Comparison of ENCODE assay signal across 8 cellular contexts in the genomic region with DNA sequence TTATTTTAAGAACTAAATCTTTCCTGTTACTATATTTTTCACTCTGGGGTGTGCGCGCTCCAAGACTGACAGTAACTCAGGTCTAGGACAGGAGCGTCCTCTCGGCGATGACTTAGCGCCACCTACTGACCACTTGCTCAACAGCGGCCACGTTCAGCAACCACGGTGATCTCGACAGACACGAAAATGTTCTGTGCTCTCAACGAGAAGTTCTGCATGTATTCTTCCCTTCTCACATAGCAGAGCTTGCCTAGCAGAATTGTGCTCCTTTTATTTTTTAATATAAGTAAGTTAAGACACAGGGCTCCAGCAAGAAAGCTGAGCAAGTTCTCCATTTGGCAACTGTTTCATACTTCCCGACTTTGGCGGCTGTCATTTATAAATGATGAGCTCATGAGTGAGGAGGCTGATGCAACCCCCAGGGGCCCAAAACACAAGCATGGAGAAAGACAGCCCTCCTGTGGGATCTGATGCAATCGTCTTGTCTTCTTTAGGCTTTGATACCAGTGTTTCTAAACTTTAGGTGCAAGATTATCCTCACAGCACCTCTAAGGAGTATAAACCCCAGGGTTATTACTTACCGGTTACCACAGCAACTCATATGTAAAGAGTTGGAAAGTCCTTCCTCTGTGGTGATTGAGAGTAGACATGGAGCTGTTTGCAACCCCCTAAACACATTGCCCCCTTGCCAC.
DNase-seq lines count a peak whose midpoint lies in the region; ATAC-seq and TF ChIP-seq lines count a peak whose summit lies in the region.

No MANE protein-coding gene starts in this region.

- no peak overlapping the region for H3K27ac Mint-ChIP-seq in activated naive CD8-positive, alpha-beta T cell treated with anti-CD3 and anti-CD28 coated beads, Interleukin-2, amount 10 ng/mL, durations not matched to agents 7 days and 5 days

- H3K27me3 ChIP-seq in aorta (ENCODE audit: control insufficient read depth in 1 of 2, insufficient read depth in 2 of 2, low read length in 1 of 2) = no peaks in the 10 kb centered on the region

- peaks cover 15% of the 10 kb centered on the region for H3K9me3 Mint-ChIP-seq in activated naive CD8-positive, alpha-beta T cell treated with anti-CD3 and anti-CD28 coated beads, Interleukin-2, amount 10 ng/mL, durations not matched to agents 7 days and 5 days

- DNase-seq in NCI-H1092 (lab: John Stamatoyannopoulos, UW) (peak; percentile 78), SKM-1 treated with dmso at 0.1 percent for 144 hours (lab: John Stamatoyannopoulos, UW; ENCODE audit: unreplicated experiment) (peak; percentile 96), cardiac septum (ENCODE audit: low spot score) (peak; percentile 87), putamen (ENCODE audit: low spot score) (peak; percentile 85), aorta (peak; percentile 86 to 93)
- peak; percentile 77 for DNase-seq in activated naive CD8-positive, alpha-beta T cell treated with anti-CD3 and anti-CD28 coated beads, Interleukin-2, amount 10 ng/mL, durations not matched to agents 7 days and 5 days

- peaks cover 2% of the 10 kb centered on the region for H3K4me1 Mint-ChIP-seq in activated naive CD8-positive, alpha-beta T cell treated with anti-CD3 and anti-CD28 coated beads, Interleukin-2, amount 10 ng/mL, durations not matched to agents 7 days and 5 days

- 1 to 2% methylated on average over 16 of the region's 16 CpGs for WGBS in aorta, 2 donors

- peak overlapping the region; percentile 1 for H3K4me3 Mint-ChIP-seq in activated naive CD8-positive, alpha-beta T cell treated with anti-CD3 and anti-CD28 coated beads, Interleukin-2, amount 10 ng/mL, durations not matched to agents 7 days and 5 days

- intact Hi-C loops in cardiac septum (cut with DNase I) (loop anchor here (2.0 to 10.0 kb wide), 3 partner anchors 357 to 981 kb away; no protein-coding TSS in a partner anchor), aorta (cut with DNase I) (loop anchor here (5.0 to 10.0 kb wide), 3 partner anchors 361 to 1581 kb away; a partner anchor contains a TSS)

- ATAC-seq in HG02642 (IDR thresholded peaks at IDR 0.05; ENCODE audit: poor library complexity, unreplicated experiment) (peak; percentile 98), aorta (ENCODE audit: low FRiP score) (peak; percentile 94)
- peak; percentile 97 for ATAC-seq in activated naive CD8-positive, alpha-beta T cell treated with anti-CD3 and anti-CD28 coated beads, Interleukin-2, amount 10 ng/mL, durations not matched to agents 7 days and 5 days (ENCODE audit: low read depth)

- H3K27me3 Mint-ChIP-seq in activated naive CD8-positive, alpha-beta T cell treated with anti-CD3 and anti-CD28 coated beads, Interleukin-2, amount 10 ng/mL, durations not matched to agents 7 days and 5 days = peaks cover under 1% of the 10 kb centered on the region

- H3K4me3 ChIP-seq in GM12875 (ENCODE audit: low read depth, low read length) = no peak overlapping the region
- H3K4me3 ChIP-seq in aorta (ENCODE audit: low read length in 2 of 2) = no peak overlapping the region

- no peaks in the 10 kb centered on the region for H3K4me1 ChIP-seq in aorta (ENCODE audit: control insufficient read depth in 1 of 2, insufficient read depth in 2 of 2, low read length in 2 of 2)

- POLR2A ChIA-PET in activated naive CD8-positive, alpha-beta T cell treated with anti-CD3 and anti-CD28 coated beads, Interleukin-2, amount 10 ng/mL, durations not matched to agents 7 days and 5 days (lab: Charles Lee) = interaction anchor here (0.9 kb wide), 1 partner anchor 10 kb away, joined by 3 read pairs; no protein-coding TSS in a partner anchor

- no peaks in the 10 kb centered on the region for H3K9me3 ChIP-seq in aorta (ENCODE audit: control insufficient read depth, low read length)

- H3K36me3 ChIP-seq in aorta (ENCODE audit: control insufficient read depth in 1 of 2, insufficient read depth in 2 of 2, low read length in 1 of 2) = no peaks in the 10 kb centered on the region

- peak; percentile 92 for TF ChIP-seq CTCF in GM12875 (IDR thresholded peaks at IDR 0.05; ENCODE audit: borderline replicate concordance, insufficient read depth, low read depth, low read length)

- peaks cover 2% of the 10 kb centered on the region for H3K36me3 Mint-ChIP-seq in activated naive CD8-positive, alpha-beta T cell treated with anti-CD3 and anti-CD28 coated beads, Interleukin-2, amount 10 ng/mL, durations not matched to agents 7 days and 5 days

- no peak overlapping the region for H3K27ac ChIP-seq in aorta (ENCODE audit: low read depth in 1 of 2, low read length in 2 of 2)
